18 cellular contexts compared by ENCODE assay signal in the genomic region with DNA sequence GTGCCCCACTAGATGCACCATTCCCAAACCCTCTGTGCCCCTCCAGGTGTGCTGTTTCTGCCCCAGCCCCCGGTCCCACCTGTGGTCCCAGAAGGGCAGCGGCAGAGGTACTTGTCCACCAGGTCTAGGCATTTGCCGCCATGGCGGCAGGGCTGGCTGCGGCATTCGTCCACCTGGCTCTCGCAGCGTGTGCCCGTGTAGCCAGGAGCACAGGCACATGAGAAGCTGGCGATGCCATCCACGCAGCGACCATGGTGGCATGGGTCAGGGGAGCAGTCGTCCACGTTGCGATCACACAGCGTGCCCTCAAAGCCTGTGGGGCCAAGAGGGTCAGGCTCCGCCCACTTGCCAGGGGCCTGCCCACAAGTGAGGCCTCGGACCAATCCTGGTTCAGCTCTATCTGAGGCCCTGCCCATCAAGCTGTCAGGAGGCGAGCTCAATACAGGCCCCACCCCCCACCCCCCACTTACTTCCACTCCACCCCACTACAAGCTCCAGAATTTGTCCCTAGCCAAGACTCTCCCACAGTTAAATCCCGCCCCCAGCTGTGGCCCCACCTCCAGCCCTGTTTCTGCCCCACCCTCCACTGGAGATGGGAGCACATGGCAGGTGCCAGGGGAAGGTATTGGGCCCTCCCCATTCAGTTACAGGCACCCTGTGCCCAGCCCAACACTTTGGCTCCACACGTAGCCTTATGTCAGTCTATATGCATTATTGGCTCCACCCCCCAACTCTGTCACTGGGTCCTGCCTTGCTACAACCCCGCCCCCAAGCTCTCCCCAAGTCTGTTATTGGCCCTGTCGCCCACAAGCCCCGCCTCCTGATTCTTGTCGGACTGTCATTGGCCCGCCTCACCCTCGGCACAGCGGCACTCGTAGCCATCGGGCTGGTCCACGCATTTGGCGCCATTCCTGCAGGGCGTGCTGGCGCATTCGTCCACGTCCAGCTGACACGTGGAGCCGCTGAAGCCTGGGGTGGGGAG. TPM values are rescaled to one million over a fixed set of nuclear protein-coding genes. Genes with fewer than 3 reads are reported as not detected.
DNase-seq lines count a peak whose midpoint lies in the region; ATAC-seq and TF ChIP-seq lines count a peak whose summit lies in the region.
"Had no signal": no experiment of that assay in that cellular context is flagged by ENCODE, and none has a peak within 500 bp of the region (broad histone marks: within the 10 kb centered on the region; RNA-seq: fewer than 3 reads in every experiment).

No MANE protein-coding gene starts in this region.

- no peak overlapping the region for H2AFZ ChIP-seq in Karpas-422 (ENCODE audit: low read length)
- H2AFZ ChIP-seq: parathyroid adenoma had no signal

- no peak overlapping the region for H3K4me2 ChIP-seq in Karpas-422 (ENCODE audit: low read depth, low read length, poor library complexity, severe bottlenecking)

- H3K9me2 ChIP-seq in Karpas-422 (replicated peaks; ENCODE audit: insufficient read depth, low read length): no peaks in the 10 kb centered on the region

- H3K36me3 Mint-ChIP-seq in T-helper 17 cell (ENCODE audit: low read depth) (no peaks in the 10 kb centered on the region), endothelial cell (ENCODE audit: low read depth, unreplicated experiment) (peaks cover 38% of the 10 kb centered on the region)

- H3K27ac Mint-ChIP-seq in T-helper 17 cell (no peak overlapping the region), endothelial cell (ENCODE audit: unreplicated experiment) (no peak overlapping the region)

- DNase-seq in stimulated activated CD4-positive, alpha-beta T cell treated with anti-CD3 and anti-CD28 coated beads, Interleukin-1b, Interleukin-23, amount 100 ng/mL, for 48 hours: peak; percentile 10
- DNase-seq in stimulated activated CD4-positive, alpha-beta T cell treated with anti-CD3 and anti-CD28 coated beads, Interleukin-4, amount 100 ng/mL, for 24 hours: no peak
- DNase-seq in Karpas-422 (peak; percentile 77), epidermal melanocyte (ENCODE audit: insufficient read length, low spot score) (peak; percentile 12), NCI-H2029 (lab: John Stamatoyannopoulos, UW) (no peak), T-helper 17 cell (no peak), endothelial cell (ENCODE audit: low spot score) (no peak)
- DNase-seq: C1 segment of cervical spinal cord, cerebellar nuclear complex, glutamatergic neuron, Kasumi-1, NCI-H1436, NCI-H524, Peyer's patch, SW 1271 had no signal

- H3K4me1 Mint-ChIP-seq in T-helper 17 cell (peaks cover 2% of the 10 kb centered on the region), endothelial cell (ENCODE audit: unreplicated experiment) (no peaks in the 10 kb centered on the region)

- no peaks in the 10 kb centered on the region for H3K9me3 Mint-ChIP-seq in endothelial cell (ENCODE audit: unreplicated experiment)

- no peaks in the 10 kb centered on the region for H4K20me1 ChIP-seq in Karpas-422 (ENCODE audit: insufficient read depth, low read depth, low read length)

- no peaks in the 10 kb centered on the region for H3K79me2 ChIP-seq in Karpas-422 (ENCODE audit: low read length)
- H3K79me2 ChIP-seq: parathyroid adenoma had no signal

- H3K4me1 ChIP-seq in Karpas-422 (ENCODE audit: low read length): 0 out of 2 replicates have a peak, but pooled peaks cover 3% of the 10 kb centered on the region
- H3K4me1 ChIP-seq: parathyroid adenoma, Peyer's patch had no signal

- H3K36me3 ChIP-seq in Karpas-422 (ENCODE audit: insufficient read depth, low read length): peaks cover 4% of the 10 kb centered on the region
- H3K36me3 ChIP-seq: Peyer's patch had no signal

- H3K9me3 ChIP-seq in Karpas-422 (ENCODE audit: low read length) (no peaks in the 10 kb centered on the region), T-helper 17 cell (ENCODE audit: control insufficient read depth, low read length, poor library complexity, severe bottlenecking) (no peaks in the 10 kb centered on the region)
- H3K9me3 ChIP-seq: Peyer's patch had no signal

- H3K27me3 Mint-ChIP-seq in T-helper 17 cell (peaks cover 17% of the 10 kb centered on the region), endothelial cell (ENCODE audit: unreplicated experiment) (peaks cover 10% of the 10 kb centered on the region)

- H3K4me3 Mint-ChIP-seq in T-helper 17 cell (no peak overlapping the region), endothelial cell (ENCODE audit: unreplicated experiment) (no peak overlapping the region)

- H3K4me3 ChIP-seq in Karpas-422 (ENCODE audit: low read length): no peak overlapping the region
- H3K4me3 ChIP-seq: Peyer's patch had no signal

- no peaks in the 10 kb centered on the region for H3K27me3 ChIP-seq in Karpas-422 (ENCODE audit: low read length)
- H3K27me3 ChIP-seq: Peyer's patch had no signal

- no peak for TF ChIP-seq CTCF in endothelial cell (IDR thresholded peaks at IDR 0.05; ENCODE audit: unreplicated experiment)

- H3K27ac ChIP-seq in Karpas-422 (ENCODE audit: low read length): no peak overlapping the region
- H3K27ac ChIP-seq: HL-60, parathyroid adenoma, Peyer's patch had no signal

- ATAC-seq in T-helper 17 cell (no peak), GM19023 (IDR thresholded peaks at IDR 0.05; ENCODE audit: unreplicated experiment) (no peak)

- no peak overlapping the region for H3K9ac ChIP-seq in Karpas-422 (ENCODE audit: low read length)
- H3K9ac ChIP-seq: parathyroid adenoma had no signal

RNA-seq across cellular contexts. Expression of a gene that starts 13.5 kb away (rescaled TPM):
- total RNA-seq in Karpas-422 (2014; rRNA removed; shearing (Covaris generic); ENCODE audit: low replicate concordance): 0.45 and 3.2 TPM in 2 replicates
- total RNA-seq in T-helper 17 cell: under 1 TPM; 0.05 to 0.18 TPM
- total RNA-seq in endothelial cell (ENCODE audit: unreplicated experiment): 96.8 TPM

RNA-seq across cellular contexts. Expression of a gene that starts 44.9 kb away (rescaled TPM):
- 0.11 and 1.6 TPM in 2 replicates for total RNA-seq in Karpas-422 (2014; rRNA removed; shearing (Covaris generic); ENCODE audit: low replicate concordance)
- total RNA-seq in T-helper 17 cell: not detected
- 1.6 TPM for total RNA-seq in endothelial cell (ENCODE audit: unreplicated experiment)
- total RNA-seq: Peyer's patch had no signal

Comparison
In these comparisons a context has a peak if more than half of its experiments do, and no peak if none do; other contexts are left out.
1. DNase-seq: peak in stimulated activated CD4-positive, alpha-beta T cell treated with anti-CD3 and anti-CD28 coated beads, Interleukin-1b, Interleukin-23, amount 100 ng/mL, for 48 hours (single experiment), Karpas-422 (single experiment) and epidermal melanocyte (single experiment); none in stimulated activated CD4-positive, alpha-beta T cell treated with anti-CD3 and anti-CD28 coated beads, Interleukin-4, amount 100 ng/mL, for 24 hours (single experiment), NCI-H2029 (single experiment), T-helper 17 cell (0 of 3) and endothelial cell (single experiment).
2. RNA of a gene that starts 13.5 kb away (total RNA-seq): 96.8 TPM in endothelial cell (single experiment); 0.45 to 3.2 TPM in Karpas-422 and 0.05 to 0.18 TPM in T-helper 17 cell; every median in the first group is over 10 times any median in the second.